Comparison of ENCODE assay signal across 19 cellular contexts in the genomic region with DNA sequence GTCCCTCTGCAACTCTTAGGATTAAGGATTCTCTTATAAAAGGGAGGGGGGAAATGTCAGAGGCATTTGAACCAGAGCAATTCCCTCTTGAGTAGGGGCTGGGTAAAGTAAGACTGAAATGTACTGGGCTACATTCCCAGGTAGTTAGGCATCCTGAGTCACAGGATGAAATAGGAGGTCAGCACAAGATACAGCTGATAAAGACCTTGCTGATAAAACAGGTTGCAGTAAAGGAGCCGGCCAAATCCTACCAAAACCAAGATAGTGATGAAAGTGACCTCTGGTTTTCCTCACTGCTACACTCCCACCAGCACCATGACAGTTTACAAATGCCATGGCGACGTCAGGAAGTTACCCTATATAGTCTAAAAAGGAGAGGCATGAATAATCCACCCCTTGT.
"Had no signal": no experiment of that assay in that cellular context is flagged by ENCODE, and none has a peak within 500 bp of the region (broad histone marks: within the 10 kb centered on the region; RNA-seq: fewer than 3 reads in every experiment).

No MANE protein-coding gene starts in this region.

- H3K4me3 ChIP-seq: gastroesophageal sphincter, heart left ventricle, thoracic aorta, upper lobe of right lung had no signal

- H3K79me2 ChIP-seq: parathyroid adenoma had no signal

- H3K9me3 ChIP-seq: gastroesophageal sphincter, heart left ventricle, thoracic aorta, upper lobe of right lung had no signal

- DNase-seq: activated CD4-positive, alpha-beta T cell treated with anti-CD3 and anti-CD28 coated beads for 1 hour; activated CD8-positive, alpha-beta memory T cell treated with anti-CD3 and anti-CD28 coated beads for 24 hours; activated CD8-positive, alpha-beta memory T cell treated with anti-CD3 and anti-CD28 coated beads, Interleukin-2, amount 50 U/mL, for 48 hours; activated effector memory CD4-positive, alpha-beta T cell treated with anti-CD3 and anti-CD28 coated beads, Interleukin-2, amount 50 U/mL, for 16 hours; activated T-cell treated with anti-CD3 and anti-CD28 coated beads, Interleukin-2, amount 50 U/mL, for 48 hours; amniotic stem cell; dermis blood vessel endothelial cell; heart left ventricle; immature natural killer cell; mesenchymal stem cell; stimulated activated CD4-positive, alpha-beta T cell treated with anti-CD3 and anti-CD28 coated beads, Interleukin-4, amount 100 ng/mL, for 24 hours; T-helper 2 cell; upper lobe of right lung had no signal

- H2AFZ ChIP-seq: parathyroid adenoma had no signal

- H3K27me3 ChIP-seq: gastroesophageal sphincter, heart left ventricle, upper lobe of right lung had no signal

- H3K27ac ChIP-seq: gastroesophageal sphincter, heart left ventricle, parathyroid adenoma, thoracic aorta, upper lobe of right lung, VCaP had no signal

- H3K4me1 ChIP-seq: gastroesophageal sphincter, parathyroid adenoma, upper lobe of right lung had no signal

- ATAC-seq: gastroesophageal sphincter; heart left ventricle; sciatic nerve; stimulated activated effector memory CD8-positive, alpha-beta T cell treated with anti-CD3 and anti-CD28 coated beads, Interleukin-12 subunit alpha, Interleukin-12 subunit beta, amount 100 ng/mL, for 72 hours; upper lobe of right lung had no signal

- H3K9ac ChIP-seq: parathyroid adenoma had no signal

- H3K36me3 ChIP-seq: gastroesophageal sphincter, heart left ventricle, thoracic aorta, upper lobe of right lung had no signal
